11 cellular contexts compared by ENCODE assay signal in the genomic region with DNA sequence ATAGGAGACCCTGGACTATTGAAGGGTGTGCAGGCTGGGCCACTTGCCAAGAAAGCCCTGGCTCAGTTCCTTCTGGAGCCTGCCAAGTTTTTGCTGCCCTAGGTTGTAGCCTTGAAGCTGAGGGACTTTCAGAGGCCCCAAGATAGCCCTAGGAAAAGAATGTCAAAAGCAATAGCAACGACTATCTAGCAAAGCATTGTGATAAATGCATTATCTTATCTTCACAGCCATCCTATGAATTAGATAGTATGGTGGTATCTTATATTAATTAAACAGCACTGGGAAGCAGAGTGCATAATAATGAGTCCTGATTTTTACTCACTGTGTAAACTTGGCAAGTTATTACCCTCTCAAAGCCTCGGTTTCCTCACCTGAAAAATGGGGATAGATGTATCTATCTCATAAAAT.
A peak's percentile ranks its signal among the peaks of the same experiment; 100 is the strongest.
DNase-seq lines count a peak whose midpoint lies in the region; ATAC-seq, FAIRE-seq and TF ChIP-seq lines count a peak whose summit lies in the region.
"Had no signal": no experiment of that assay in that cellular context is flagged by ENCODE, and none has a peak within 500 bp of the region (broad histone marks: within the 10 kb centered on the region; RNA-seq: fewer than 3 reads in every experiment).

No MANE protein-coding gene starts in this region.

- no peaks in the 10 kb centered on the region for H3K36me3 ChIP-seq in astrocyte (ENCODE audit: insufficient read depth, low read length)
- H3K36me3 ChIP-seq in keratinocyte (ENCODE audit: control insufficient read depth in 2 of 2, extremely low read depth in 1 of 2, insufficient read depth in 2 of 2, low read length in 2 of 2): no peaks in the 10 kb centered on the region
- H3K36me3 ChIP-seq: vagina had no signal

- H3K4me2 ChIP-seq in astrocyte (ENCODE audit: low read length) (no peak overlapping the region), keratinocyte (ENCODE audit: control insufficient read depth, extremely low read depth, insufficient read depth, low read depth, low read length) (peak overlapping the region; percentile 58)

- H3K27me3 ChIP-seq in astrocyte (ENCODE audit: insufficient read depth, low read length) (no peaks in the 10 kb centered on the region), keratinocyte (ENCODE audit: control insufficient read depth, extremely low read depth, insufficient read depth, low read length) (no peaks in the 10 kb centered on the region)
- H3K27me3 ChIP-seq: vagina had no signal

- H3K27ac Mint-ChIP-seq in astrocyte (ENCODE audit: unreplicated experiment): no peak overlapping the region
- H3K27ac Mint-ChIP-seq: activated CD4-positive, alpha-beta T cell treated with anti-CD3 and anti-CD28 coated beads for 36 hours; naive B cell had no signal

- no peak for ATAC-seq in HG02571 (IDR thresholded peaks at IDR 0.05; ENCODE audit: unreplicated experiment)
- ATAC-seq: activated CD4-positive, alpha-beta T cell treated with anti-CD3 and anti-CD28 coated beads for 36 hours had no signal

- dilution Hi-C loops in keratinocyte (cut with MboI; ENCODE audit: extremely low pct_ligation_motif_present, low sequenced_read_pairs): no loop called here

- H2AFZ ChIP-seq in astrocyte (ENCODE audit: low read depth, low read length): no peak overlapping the region
- no peak overlapping the region for H2AFZ ChIP-seq in keratinocyte (ENCODE audit: control insufficient read depth, low read length)

- no peak for FAIRE-seq in astrocyte (lab: Jason Lieb, UNC)
- FAIRE-seq in keratinocyte (lab: Jason Lieb, UNC): no peak
- no peak for FAIRE-seq in GM12892 (lab: Jason Lieb, UNC)

- H3K9me3 Mint-ChIP-seq in astrocyte (ENCODE audit: unreplicated experiment): no peaks in the 10 kb centered on the region

- H4K20me1 ChIP-seq in astrocyte (ENCODE audit: insufficient read depth, low read length) (no peaks in the 10 kb centered on the region), keratinocyte (ENCODE audit: control insufficient read depth, extremely low read depth, insufficient read depth, low read length) (no peaks in the 10 kb centered on the region)

- DNase-seq in NCI-H2171 treated with DMSO at 0.1 percent for 48 hours (lab: John Stamatoyannopoulos, UW) (peak; percentile 16), NCI-H2171 (lab: John Stamatoyannopoulos, UW) (no peak), astrocyte (ENCODE audit: low read depth) (peak; percentile 11), keratinocyte (ENCODE audit: low read depth, low spot score) (no peak), superior temporal gyrus (ENCODE audit: extremely low spot score) (peak; percentile 26), GM12892 (ENCODE audit: insufficient read length) (no peak)
- DNase-seq in activated T-cell treated with anti-CD3 and anti-CD28 coated beads, Interleukin-2, amount 50 U/mL, for 48 hours: no peak
- DNase-seq: activated CD4-positive, alpha-beta T cell treated with anti-CD3 and anti-CD28 coated beads for 36 hours; naive B cell had no signal

- no peaks in the 10 kb centered on the region for H3K36me3 Mint-ChIP-seq in astrocyte (ENCODE audit: low read depth, unreplicated experiment)
- H3K36me3 Mint-ChIP-seq: naive B cell had no signal

- peaks cover 8% of the 10 kb centered on the region for H3K27me3 Mint-ChIP-seq in astrocyte (ENCODE audit: low read depth, unreplicated experiment)
- H3K27me3 Mint-ChIP-seq: activated CD4-positive, alpha-beta T cell treated with anti-CD3 and anti-CD28 coated beads for 36 hours; naive B cell had no signal

- H3K79me2 ChIP-seq in astrocyte (ENCODE audit: insufficient read depth, low read length): no peaks in the 10 kb centered on the region
- no peaks in the 10 kb centered on the region for H3K79me2 ChIP-seq in keratinocyte (ENCODE audit: control insufficient read depth, insufficient read depth, low read length)

- H3K27ac ChIP-seq in astrocyte (ENCODE audit: low read depth, low read length): no peak overlapping the region
- peak overlapping the region; percentile 53 for H3K27ac ChIP-seq in keratinocyte (ENCODE audit: control insufficient read depth, insufficient read depth, low read length)
- H3K27ac ChIP-seq: vagina had no signal

- H3K4me3 Mint-ChIP-seq in astrocyte (ENCODE audit: unreplicated experiment): no peak overlapping the region
- H3K4me3 Mint-ChIP-seq: activated CD4-positive, alpha-beta T cell treated with anti-CD3 and anti-CD28 coated beads for 36 hours; naive B cell had no signal

- H3K4me3 ChIP-seq in astrocyte (ENCODE audit: insufficient read depth, low read depth, low read length) (no peak overlapping the region), keratinocyte (ENCODE audit: control insufficient read depth in 2 of 3, extremely low read depth in 1 of 3, insufficient read depth in 2 of 3, low read depth in 1 of 3, low read length in 3 of 3) (no peak overlapping the region)
- H3K4me3 ChIP-seq: vagina had no signal

- no peaks in the 10 kb centered on the region for H3K9me1 ChIP-seq in keratinocyte (ENCODE audit: control insufficient read depth, extremely low read depth, insufficient read depth, low read length)

- H3K9me3 ChIP-seq in astrocyte (ENCODE audit: insufficient read depth, low read depth, low read length) (no peaks in the 10 kb centered on the region), keratinocyte (ENCODE audit: control insufficient read depth, low read depth, low read length) (no peaks in the 10 kb centered on the region)
- H3K9me3 ChIP-seq: vagina had no signal

- no peak overlapping the region for H3K9ac ChIP-seq in astrocyte (ENCODE audit: low read length)
- no peak overlapping the region for H3K9ac ChIP-seq in keratinocyte (ENCODE audit: control insufficient read depth, extremely low read depth, insufficient read depth, low read length)

- TF ChIP-seq CTCF in astrocyte (IDR thresholded peaks at IDR 0.05; ENCODE audit: insufficient read depth, low read depth, low read length): no peak
- no peak for TF ChIP-seq CTCF in keratinocyte (optimal IDR thresholded peaks at IDR 0.05 in 1 of 3, IDR thresholded peaks at IDR 0.05 in 1 of 3, conservative IDR thresholded peaks at IDR 0.05 in 1 of 3; ENCODE audit: extremely low read depth in 1 of 3, insufficient read depth in 2 of 3, low read length in 3 of 3)

- no peak for TF ChIP-seq POLR2A in GM12892 (IDR thresholded peaks at IDR 0.05; ENCODE audit: low read depth, low read length)

- peaks cover 3% of the 10 kb centered on the region for H3K4me1 ChIP-seq in astrocyte (ENCODE audit: insufficient read depth, low read length)
- H3K4me1 ChIP-seq in keratinocyte (ENCODE audit: control insufficient read depth, extremely low read depth, insufficient read depth, low read length): peaks cover 31% of the 10 kb centered on the region

- no peaks in the 10 kb centered on the region for H3K4me1 Mint-ChIP-seq in astrocyte (ENCODE audit: low read depth, unreplicated experiment)
- H3K4me1 Mint-ChIP-seq: activated CD4-positive, alpha-beta T cell treated with anti-CD3 and anti-CD28 coated beads for 36 hours; naive B cell had no signal

Comparison
In these comparisons a context has a peak if more than half of its experiments do, and no peak if none do; other contexts are left out.
1. DNase-seq: peak in NCI-H2171 treated with DMSO at 0.1 percent for 48 hours (single experiment), astrocyte (single experiment) and superior temporal gyrus (single experiment); none in NCI-H2171 (single experiment), keratinocyte (single experiment), GM12892 (single experiment) and activated T-cell treated with anti-CD3 and anti-CD28 coated beads, Interleukin-2, amount 50 U/mL, for 48 hours (0 of 2).